In the genomic region with DNA sequence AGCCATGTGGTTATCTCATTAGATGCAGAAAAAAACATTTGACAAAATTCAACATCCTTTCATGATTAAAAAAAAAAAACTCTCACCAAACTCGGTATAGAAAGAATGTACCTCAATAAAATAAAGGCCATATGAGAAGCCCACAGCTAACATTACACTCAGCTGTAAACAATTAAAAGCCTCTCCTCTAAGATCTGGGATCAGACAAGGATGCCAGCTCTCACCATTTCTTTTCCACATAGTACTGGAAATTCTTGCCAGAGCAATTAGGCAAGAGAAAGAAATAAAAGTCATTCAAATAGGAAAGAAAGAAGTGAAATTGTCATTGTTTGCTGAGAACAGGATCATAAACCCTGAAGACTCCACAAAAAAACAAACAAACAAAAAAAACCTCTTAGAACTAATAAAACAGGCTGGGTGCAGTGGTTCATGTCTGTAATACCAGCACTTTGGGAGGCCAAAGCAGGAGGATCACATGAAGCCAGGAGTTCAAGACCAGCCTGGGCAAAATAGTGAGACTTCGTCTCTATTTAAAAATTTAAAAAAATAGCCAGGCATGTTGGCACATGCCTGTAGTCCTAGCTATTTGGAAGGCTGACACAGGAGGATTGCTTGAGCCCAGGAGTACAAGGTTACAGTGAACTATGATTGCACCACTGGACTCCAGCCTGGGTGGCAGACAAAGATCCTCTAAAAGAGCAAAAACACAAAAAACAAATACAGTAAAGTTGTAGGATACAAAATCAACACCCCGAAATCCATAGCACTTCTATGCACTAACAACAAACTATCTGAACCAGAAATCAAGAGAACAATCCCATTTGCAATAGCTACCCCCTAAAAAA, we compare ENCODE assay signal across 1 cellular context.
A peak's percentile ranks its signal among the peaks of the same experiment; 100 is the strongest.
TF ChIP-seq lines count a peak whose summit lies in the region.

No MANE protein-coding gene starts in this region.

TF ChIP-seq in HepG2, 621 proteins besides CTCF, POLR2A, EP300 and RAD21 (continued from another document and continues in another):
- TF ChIP-seq NCOR1 (IDR thresholded peaks at IDR 0.05; ENCODE audit: borderline replicate concordance, low read length) (peak; percentile 76; the same call in 1 of the 2 replicates), ADNP (CRISPR knock-in tag; IDR thresholded peaks at IDR 0.05) (peak; percentile 92), PAXIP1 (CRISPR knock-in tag; conservative IDR thresholded peaks at IDR 0.05) (peak; percentile 83), NKX3-1 (CRISPR knock-in tag; IDR thresholded peaks at IDR 0.05) (no peak), ZNF512 (CRISPR knock-in tag; IDR thresholded peaks at IDR 0.05) (no peak), HDAC6 (IDR thresholded peaks at IDR 0.05; ENCODE audit: low read depth, low read length) (no peak), ZFYVE20 (CRISPR knock-in tag; IDR thresholded peaks at IDR 0.05; ENCODE audit: borderline replicate concordance, low read depth) (no peak), PAF1 (CRISPR knock-in tag; IDR thresholded peaks at IDR 0.05) (no peak), EHMT2 (IDR thresholded peaks at IDR 0.05; ENCODE audit: borderline replicate concordance, low read depth, low read length) (no peak), SETDB1 (CRISPR knock-in tag; IDR thresholded peaks at IDR 0.05; ENCODE audit: borderline replicate concordance) (no peak), ZNF780A (CRISPR knock-in tag; IDR thresholded peaks at IDR 0.05) (no peak), ZBTB7B (CRISPR knock-in tag; IDR thresholded peaks at IDR 0.05) (0 out of 2 replicates have a peak, but pooled peaks have one; percentile 52), ZNF580 (CRISPR knock-in tag; IDR thresholded peaks at IDR 0.05; ENCODE audit: borderline replicate concordance, low read depth) (0 out of 2 replicates have a peak, but pooled peaks have one; percentile 65), U2AF1 (optimal IDR thresholded peaks at IDR 0.05; ENCODE audit: low read depth, low read length) (no peak), FOXP4 (CRISPR knock-in tag; IDR thresholded peaks at IDR 0.05) (peak; percentile 73), TBX3 (IDR thresholded peaks at IDR 0.05; ENCODE audit: borderline replicate concordance) (no peak), ZMYM2 (CRISPR knock-in tag; IDR thresholded peaks at IDR 0.05) (peak; percentile 91), ZFP36 (IDR thresholded peaks at IDR 0.05; ENCODE audit: borderline replicate concordance, low read depth, low read length, partially characterized antibody) (no peak), ZNF124 (CRISPR knock-in tag; IDR thresholded peaks at IDR 0.05) (peak; percentile 81), ZNF672 (CRISPR knock-in tag; IDR thresholded peaks at IDR 0.05) (no peak), HOXA5 (CRISPR knock-in tag; IDR thresholded peaks at IDR 0.05) (peak; percentile 74; the same call in 1 of the 2 replicates), TCF7 (IDR thresholded peaks at IDR 0.05; ENCODE audit: low read depth) (peak; percentile 25; the same call in 1 of the 2 replicates), CREB1 (IDR thresholded peaks at IDR 0.05) (no peak), CREB1 (CRISPR knock-in tag; IDR thresholded peaks at IDR 0.05) (0 out of 2 replicates have a peak, but pooled peaks have one; percentile 23)
- TF ChIP-seq, protein P1, sequence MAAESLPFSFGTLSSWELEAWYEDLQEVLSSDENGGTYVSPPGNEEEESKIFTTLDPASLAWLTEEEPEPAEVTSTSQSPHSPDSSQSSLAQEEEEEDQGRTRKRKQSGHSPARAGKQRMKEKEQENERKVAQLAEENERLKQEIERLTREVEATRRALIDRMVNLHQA (CRISPR knock-in tag; IDR thresholded peaks at IDR 0.05), result no peak
- TF ChIP-seq, protein P2, sequence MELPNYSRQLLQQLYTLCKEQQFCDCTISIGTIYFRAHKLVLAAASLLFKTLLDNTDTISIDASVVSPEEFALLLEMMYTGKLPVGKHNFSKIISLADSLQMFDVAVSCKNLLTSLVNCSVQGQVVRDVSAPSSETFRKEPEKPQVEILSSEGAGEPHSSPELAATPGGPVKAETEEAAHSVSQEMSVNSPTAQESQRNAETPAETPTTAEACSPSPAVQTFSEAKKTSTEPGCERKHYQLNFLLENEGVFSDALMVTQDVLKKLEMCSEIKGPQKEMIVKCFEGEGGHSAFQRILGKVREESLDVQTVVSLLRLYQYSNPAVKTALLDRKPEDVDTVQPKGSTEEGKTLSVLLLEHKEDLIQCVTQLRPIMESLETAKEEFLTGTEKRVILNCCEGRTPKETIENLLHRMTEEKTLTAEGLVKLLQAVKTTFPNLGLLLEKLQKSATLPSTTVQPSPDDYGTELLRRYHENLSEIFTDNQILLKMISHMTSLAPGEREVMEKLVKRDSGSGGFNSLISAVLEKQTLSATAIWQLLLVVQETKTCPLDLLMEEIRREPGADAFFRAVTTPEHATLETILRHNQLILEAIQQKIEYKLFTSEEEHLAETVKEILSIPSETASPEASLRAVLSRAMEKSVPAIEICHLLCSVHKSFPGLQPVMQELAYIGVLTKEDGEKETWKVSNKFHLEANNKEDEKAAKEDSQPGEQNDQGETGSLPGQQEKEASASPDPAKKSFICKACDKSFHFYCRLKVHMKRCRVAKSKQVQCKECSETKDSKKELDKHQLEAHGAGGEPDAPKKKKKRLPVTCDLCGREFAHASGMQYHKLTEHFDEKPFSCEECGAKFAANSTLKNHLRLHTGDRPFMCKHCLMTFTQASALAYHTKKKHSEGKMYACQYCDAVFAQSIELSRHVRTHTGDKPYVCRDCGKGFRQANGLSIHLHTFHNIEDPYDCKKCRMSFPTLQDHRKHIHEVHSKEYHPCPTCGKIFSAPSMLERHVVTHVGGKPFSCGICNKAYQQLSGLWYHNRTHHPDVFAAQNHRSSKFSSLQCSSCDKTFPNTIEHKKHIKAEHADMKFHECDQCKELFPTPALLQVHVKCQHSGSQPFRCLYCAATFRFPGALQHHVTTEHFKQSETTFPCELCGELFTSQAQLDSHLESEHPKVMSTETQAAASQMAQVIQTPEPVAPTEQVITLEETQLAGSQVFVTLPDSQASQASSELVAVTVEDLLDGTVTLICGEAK (IDR thresholded peaks at IDR 0.05), result peak; percentile 69
- TF ChIP-seq, protein P2 (CRISPR knock-in tag; IDR thresholded peaks at IDR 0.05), result no peak; the same call in 1 of the 2 replicates
- TF ChIP-seq, protein P3, sequence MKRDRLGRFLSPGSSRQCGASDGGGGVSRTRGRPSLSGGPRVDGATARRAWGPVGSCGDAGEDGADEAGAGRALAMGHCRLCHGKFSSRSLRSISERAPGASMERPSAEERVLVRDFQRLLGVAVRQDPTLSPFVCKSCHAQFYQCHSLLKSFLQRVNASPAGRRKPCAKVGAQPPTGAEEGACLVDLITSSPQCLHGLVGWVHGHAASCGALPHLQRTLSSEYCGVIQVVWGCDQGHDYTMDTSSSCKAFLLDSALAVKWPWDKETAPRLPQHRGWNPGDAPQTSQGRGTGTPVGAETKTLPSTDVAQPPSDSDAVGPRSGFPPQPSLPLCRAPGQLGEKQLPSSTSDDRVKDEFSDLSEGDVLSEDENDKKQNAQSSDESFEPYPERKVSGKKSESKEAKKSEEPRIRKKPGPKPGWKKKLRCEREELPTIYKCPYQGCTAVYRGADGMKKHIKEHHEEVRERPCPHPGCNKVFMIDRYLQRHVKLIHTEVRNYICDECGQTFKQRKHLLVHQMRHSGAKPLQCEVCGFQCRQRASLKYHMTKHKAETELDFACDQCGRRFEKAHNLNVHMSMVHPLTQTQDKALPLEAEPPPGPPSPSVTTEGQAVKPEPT (CRISPR knock-in tag; IDR thresholded peaks at IDR 0.05; ENCODE audit: low read depth), result no peak
- TF ChIP-seq, protein P4, sequence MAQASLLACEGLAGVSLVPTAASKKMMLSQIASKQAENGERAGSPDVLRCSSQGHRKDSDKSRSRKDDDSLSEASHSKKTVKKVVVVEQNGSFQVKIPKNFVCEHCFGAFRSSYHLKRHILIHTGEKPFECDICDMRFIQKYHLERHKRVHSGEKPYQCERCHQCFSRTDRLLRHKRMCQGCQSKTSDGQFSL (CRISPR knock-in tag; IDR thresholded peaks at IDR 0.05), result no peak
- TF ChIP-seq, protein P5, sequence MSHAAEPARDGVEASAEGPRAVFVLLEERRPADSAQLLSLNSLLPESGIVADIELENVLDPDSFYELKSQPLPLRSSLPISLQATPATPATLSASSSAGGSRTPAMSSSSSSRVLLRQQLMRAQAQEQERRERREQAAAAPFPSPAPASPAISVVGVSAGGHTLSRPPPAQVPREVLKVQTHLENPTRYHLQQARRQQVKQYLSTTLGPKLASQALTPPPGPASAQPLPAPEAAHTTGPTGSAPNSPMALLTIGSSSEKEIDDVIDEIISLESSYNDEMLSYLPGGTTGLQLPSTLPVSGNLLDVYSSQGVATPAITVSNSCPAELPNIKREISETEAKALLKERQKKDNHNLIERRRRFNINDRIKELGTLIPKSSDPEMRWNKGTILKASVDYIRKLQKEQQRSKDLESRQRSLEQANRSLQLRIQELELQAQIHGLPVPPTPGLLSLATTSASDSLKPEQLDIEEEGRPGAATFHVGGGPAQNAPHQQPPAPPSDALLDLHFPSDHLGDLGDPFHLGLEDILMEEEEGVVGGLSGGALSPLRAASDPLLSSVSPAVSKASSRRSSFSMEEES (CRISPR knock-in tag; IDR thresholded peaks at IDR 0.05), result peak; percentile 31; the same call in 1 of the 2 replicates
